In genomic region chr5:93300309-93300923, GRCh38 we compare ENCODE assay signal across 16 cellular contexts.
"Had no signal": no experiment of that assay in that cellular context is flagged by ENCODE, and none has a peak within 500 bp of the region (broad histone marks: within the 10 kb centered on the region; RNA-seq: fewer than 3 reads in every experiment).

No MANE protein-coding gene starts in this region.

- H2AFZ ChIP-seq: parathyroid adenoma had no signal

- DNase-seq: activated CD4-positive, alpha-beta T cell treated with anti-CD3 and anti-CD28 coated beads, Interleukin-2, amount 50 U/mL, for 4 hours; activated gamma-delta T cell treated with Interleukin-2 at 50 U/mL for 16 hours; dermis blood vessel endothelial cell; effector memory CD8-positive, alpha-beta T cell; naive thymus-derived CD8-positive, alpha-beta T cell; stimulated activated CD4-positive, alpha-beta T cell treated with anti-CD3 and anti-CD28 coated beads, Interleukin-4, amount 100 ng/mL, for 24 hours; stimulated activated naive B cell treated with anti-CD40 and anti-IgM and Interleukin-4, amounts not matched to agents 10 μg/mL and 1 μg/mL and 100 μg/mL, for 72 hours; T-helper 2 cell; upper lobe of left lung; WERI-Rb-1 had no signal

- H3K4me3 Mint-ChIP-seq: activated naive CD8-positive, alpha-beta T cell; effector memory CD8-positive, alpha-beta T cell; memory B cell; naive thymus-derived CD8-positive, alpha-beta T cell; stimulated activated naive B cell treated with anti-CD40 and anti-IgM and Interleukin-4, amounts not matched to agents 10 μg/mL and 1 μg/mL and 100 μg/mL, for 72 hours had no signal

- H3K27me3 ChIP-seq: upper lobe of left lung had no signal

- H3K9ac ChIP-seq: parathyroid adenoma had no signal

- H3K36me3 Mint-ChIP-seq: activated naive CD8-positive, alpha-beta T cell; memory B cell; naive thymus-derived CD8-positive, alpha-beta T cell; stimulated activated naive B cell treated with anti-CD40 and anti-IgM and Interleukin-4, amounts not matched to agents 10 μg/mL and 1 μg/mL and 100 μg/mL, for 72 hours had no signal

- H3K27me3 Mint-ChIP-seq: effector memory CD8-positive, alpha-beta T cell; memory B cell; stimulated activated naive B cell treated with anti-CD40 and anti-IgM and Interleukin-4, amounts not matched to agents 10 μg/mL and 1 μg/mL and 100 μg/mL, for 72 hours had no signal

- H3K4me3 ChIP-seq: cardiac muscle cell, smooth muscle cell, thoracic aorta, upper lobe of left lung had no signal

- H3K36me3 ChIP-seq: cardiac muscle cell, thoracic aorta, upper lobe of left lung, WERI-Rb-1 had no signal

- H3K9me3 ChIP-seq: thoracic aorta, upper lobe of left lung had no signal

- H3K27ac Mint-ChIP-seq: activated naive CD8-positive, alpha-beta T cell; effector memory CD8-positive, alpha-beta T cell; memory B cell; naive thymus-derived CD8-positive, alpha-beta T cell; stimulated activated naive B cell treated with anti-CD40 and anti-IgM and Interleukin-4, amounts not matched to agents 10 μg/mL and 1 μg/mL and 100 μg/mL, for 72 hours had no signal

- H3K9me3 Mint-ChIP-seq: stimulated activated naive B cell treated with anti-CD40 and anti-IgM and Interleukin-4, amounts not matched to agents 10 μg/mL and 1 μg/mL and 100 μg/mL, for 72 hours had no signal

- H3K4me1 ChIP-seq: parathyroid adenoma, upper lobe of left lung had no signal

- H3K4me2 ChIP-seq: smooth muscle cell had no signal

- H3K79me2 ChIP-seq: parathyroid adenoma had no signal

- H3K4me1 Mint-ChIP-seq: memory B cell; naive thymus-derived CD8-positive, alpha-beta T cell; stimulated activated naive B cell treated with anti-CD40 and anti-IgM and Interleukin-4, amounts not matched to agents 10 μg/mL and 1 μg/mL and 100 μg/mL, for 72 hours had no signal

- H3K27ac ChIP-seq: cardiac muscle cell, parathyroid adenoma, thoracic aorta, upper lobe of left lung, WERI-Rb-1 had no signal
